8 cellular contexts compared by ENCODE assay signal in the genomic region with DNA sequence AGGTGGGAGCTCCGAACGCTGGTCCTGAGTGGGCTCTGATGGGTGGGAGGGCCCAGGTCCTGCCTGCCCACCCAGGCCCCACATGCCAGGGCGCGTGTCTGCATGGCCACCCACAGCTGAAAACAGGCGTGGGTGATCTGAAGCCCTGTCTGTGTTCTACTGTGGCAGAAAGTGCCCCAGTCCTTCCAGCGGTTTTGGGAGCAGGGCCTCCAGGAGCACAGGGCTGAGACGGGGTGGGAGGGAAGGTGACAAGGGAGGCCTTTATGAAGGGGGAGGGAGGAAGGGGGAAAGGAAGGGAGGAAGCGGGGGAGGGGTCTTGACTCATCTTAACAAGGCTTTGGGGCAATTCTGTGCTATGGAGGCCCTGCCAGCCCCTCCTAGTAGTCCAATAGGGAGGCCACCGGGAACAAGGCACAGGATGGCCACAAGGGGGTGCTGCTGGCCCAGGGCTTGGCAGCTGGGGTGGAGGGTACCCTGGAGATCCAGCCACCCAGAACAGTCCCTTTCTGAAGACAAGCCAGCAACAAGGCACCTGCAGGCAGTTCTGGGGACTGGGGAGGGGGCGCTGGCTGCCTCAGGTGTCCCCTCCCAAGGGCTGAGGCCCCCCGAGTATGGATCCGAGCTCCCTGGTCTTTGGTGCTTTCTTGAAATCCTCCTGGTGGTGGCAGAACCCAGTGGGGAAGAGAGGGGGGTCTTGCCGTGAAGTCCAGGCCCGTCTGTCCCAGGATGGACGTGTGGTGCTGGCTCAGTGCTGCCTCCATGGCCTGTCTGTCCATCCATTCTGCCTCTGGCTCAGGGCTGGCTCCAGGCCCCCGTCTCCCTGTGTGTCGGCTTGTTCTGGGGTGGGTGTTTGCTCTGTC. TPM values are rescaled to one million over a fixed set of nuclear protein-coding genes. Genes with fewer than 3 reads are reported as not detected.
DNase-seq lines count a peak whose midpoint lies in the region; ATAC-seq and TF ChIP-seq lines count a peak whose summit lies in the region.

No MANE protein-coding gene starts in this region.

- no peaks in the 10 kb centered on the region for H3K27me3 ChIP-seq in CD8-positive, alpha-beta T cell (ENCODE audit: insufficient read depth, low read length)
- H3K27me3 ChIP-seq in esophagus muscularis mucosa: no peaks in the 10 kb centered on the region

- POLR2A ChIA-PET in CD8-positive, alpha-beta T cell (lab: Charles Lee): interaction anchor here (0.7 to 1.4 kb wide), 4 partner anchors 50 to 185 kb away, joined by 3 to 5 read pairs (median 4); no protein-coding TSS in a partner anchor

- peak; percentile 59 to 86 (median 79) for DNase-seq in CD8-positive, alpha-beta T cell
- DNase-seq in HPDE6-E6E7 (ENCODE audit: extremely low spot score) (peak; percentile 62), OCI-M1 (lab: John Stamatoyannopoulos, UW) (peak; percentile 84), activated T-cell treated with anti-CD3 and anti-CD28 coated beads for 48 hours (ENCODE audit: low read depth) (peak; percentile 71), esophagus muscularis mucosa (ENCODE audit: extremely low spot score) (no peak), natural killer cell (peak; percentile 65)
- DNase-seq in stimulated activated naive B cell treated with anti-CD40 and anti-IgM and Interleukin-4, amounts not matched to agents 10 μg/mL and 1 μg/mL and 100 μg/mL, for 72 hours: peak; percentile 60

- H3K4me3 Mint-ChIP-seq in CD8-positive, alpha-beta T cell: no peak overlapping the region
- H3K4me3 Mint-ChIP-seq in natural killer cell: no peak overlapping the region
- H3K4me3 Mint-ChIP-seq in stimulated activated naive B cell treated with anti-CD40 and anti-IgM and Interleukin-4, amounts not matched to agents 10 μg/mL and 1 μg/mL and 100 μg/mL, for 72 hours: no peak overlapping the region

- no peak overlapping the region for H3K27ac Mint-ChIP-seq in CD8-positive, alpha-beta T cell
- no peak overlapping the region for H3K27ac Mint-ChIP-seq in natural killer cell
- H3K27ac Mint-ChIP-seq in stimulated activated naive B cell treated with anti-CD40 and anti-IgM and Interleukin-4, amounts not matched to agents 10 μg/mL and 1 μg/mL and 100 μg/mL, for 72 hours: no peak overlapping the region

- no peaks in the 10 kb centered on the region for H3K9me3 Mint-ChIP-seq in CD8-positive, alpha-beta T cell
- H3K9me3 Mint-ChIP-seq in natural killer cell: no peaks in the 10 kb centered on the region
- no peaks in the 10 kb centered on the region for H3K9me3 Mint-ChIP-seq in stimulated activated naive B cell treated with anti-CD40 and anti-IgM and Interleukin-4, amounts not matched to agents 10 μg/mL and 1 μg/mL and 100 μg/mL, for 72 hours

- no peak overlapping the region for H3K27ac ChIP-seq in CD8-positive, alpha-beta T cell (ENCODE audit: low read depth, low read length)
- peak overlapping the region; percentile 2 to 67 (median 54) for H3K27ac ChIP-seq in esophagus muscularis mucosa (replicated peaks in 1 of 4)

- 71% methylated on average over 9 of the region's 17 CpGs for WGBS in esophagus muscularis mucosa

- no peak for TF ChIP-seq EP300 in esophagus muscularis mucosa (IDR thresholded peaks at IDR 0.05)

- H3K36me3 ChIP-seq in CD8-positive, alpha-beta T cell (ENCODE audit: insufficient read depth, low read length): no peaks in the 10 kb centered on the region
- H3K36me3 ChIP-seq in esophagus muscularis mucosa: peaks cover 0 to 58% (median 10%) of the 10 kb centered on the region in 4 donors

- no peaks in the 10 kb centered on the region for H3K27me3 Mint-ChIP-seq in CD8-positive, alpha-beta T cell (ENCODE audit: low read depth)
- no peaks in the 10 kb centered on the region for H3K27me3 Mint-ChIP-seq in natural killer cell (ENCODE audit: low read depth in 2 of 2)
- H3K27me3 Mint-ChIP-seq in stimulated activated naive B cell treated with anti-CD40 and anti-IgM and Interleukin-4, amounts not matched to agents 10 μg/mL and 1 μg/mL and 100 μg/mL, for 72 hours: no peaks in the 10 kb centered on the region

- no peaks in the 10 kb centered on the region for H3K36me3 Mint-ChIP-seq in CD8-positive, alpha-beta T cell
- no peaks in the 10 kb centered on the region for H3K36me3 Mint-ChIP-seq in natural killer cell
- H3K36me3 Mint-ChIP-seq in stimulated activated naive B cell treated with anti-CD40 and anti-IgM and Interleukin-4, amounts not matched to agents 10 μg/mL and 1 μg/mL and 100 μg/mL, for 72 hours: no peaks in the 10 kb centered on the region

- H3K4me1 Mint-ChIP-seq in CD8-positive, alpha-beta T cell (ENCODE audit: low read depth): peaks cover 8% of the 10 kb centered on the region
- peaks cover 0 to 7% of the 10 kb centered on the region in 2 donors for H3K4me1 Mint-ChIP-seq in natural killer cell
- H3K4me1 Mint-ChIP-seq in stimulated activated naive B cell treated with anti-CD40 and anti-IgM and Interleukin-4, amounts not matched to agents 10 μg/mL and 1 μg/mL and 100 μg/mL, for 72 hours: peaks cover 32 to 46% of the 10 kb centered on the region in 2 donors

- TF ChIP-seq CTCF in CD8-positive, alpha-beta T cell (IDR thresholded peaks at IDR 0.05): peak; percentile 77
- TF ChIP-seq CTCF in esophagus muscularis mucosa (IDR thresholded peaks at IDR 0.05) (peak; percentile 85 to 92 (median 86)), natural killer cell (IDR thresholded peaks at IDR 0.05) (peak; percentile 74)

- TF ChIP-seq POLR2A in esophagus muscularis mucosa (IDR thresholded peaks at IDR 0.05; ENCODE audit: low read depth): no peak

- CTCF ChIA-PET in CD8-positive, alpha-beta T cell (lab: Charles Lee): interaction anchor here (0.9 to 11.4 kb wide), 35 partner anchors 11 to 230 kb away, joined by 3 to 356 read pairs (median 6); no protein-coding TSS in a partner anchor

- H3K9me3 ChIP-seq in CD8-positive, alpha-beta T cell (ENCODE audit: low read length): no peaks in the 10 kb centered on the region
- no peaks in the 10 kb centered on the region for H3K9me3 ChIP-seq in esophagus muscularis mucosa

- peaks cover 5% of the 10 kb centered on the region for H3K4me1 ChIP-seq in CD8-positive, alpha-beta T cell (ENCODE audit: insufficient read depth, low read length)
- peaks cover 9 to 26% (median 19%) of the 10 kb centered on the region in 4 donors for H3K4me1 ChIP-seq in esophagus muscularis mucosa

- H3K4me3 ChIP-seq in CD8-positive, alpha-beta T cell (ENCODE audit: low read depth, low read length): no peak overlapping the region
- no peak overlapping the region for H3K4me3 ChIP-seq in esophagus muscularis mucosa

- intact Hi-C loops in CD8-positive, alpha-beta T cell (cut with DNase I, micrococcal nuclease): loop anchor here (1.0 to 5.0 kb wide), 3 partner anchors 27 to 100 kb away; a partner anchor contains a TSS
- intact Hi-C loops in esophagus muscularis mucosa (cut with DNase I) (loop anchor here (2.0 to 5.0 kb wide), 2 partner anchors 101 to 210 kb away; no protein-coding TSS in a partner anchor), natural killer cell (cut with micrococcal nuclease) (loop anchor here (1.0 kb wide), 1 partner anchor 100 kb away; no protein-coding TSS in a partner anchor)

- ATAC-seq in CD8-positive, alpha-beta T cell: peak; percentile 67
- ATAC-seq in natural killer cell (peak; percentile 52 to 65 (median 57)), HG02938 (IDR thresholded peaks at IDR 0.05; ENCODE audit: unreplicated experiment) (no peak)
- peak; percentile 70 to 73 for ATAC-seq in stimulated activated naive B cell treated with anti-CD40 and anti-IgM and Interleukin-4, amounts not matched to agents 10 μg/mL and 1 μg/mL and 100 μg/mL, for 72 hours (replicated peaks)

RNA-seq across cellular contexts. Expression of a gene that starts 6.3 kb away (rescaled TPM):
- total RNA-seq in CD8-positive, alpha-beta T cell: 10 to 100 TPM; 11.5 to 14.9 TPM
- total RNA-seq in esophagus muscularis mucosa (100 to 1,000 TPM in 1 of 4 donors, 10 to 100 TPM in 3; 42.4 to 103 (median 57.8) TPM), natural killer cell (10 to 100 TPM; 10.8 to 17.8 (median 11.5) TPM)

RNA-seq across cellular contexts. Expression of a gene that starts 19.7 kb away (rescaled TPM):
- not detected for total RNA-seq in CD8-positive, alpha-beta T cell
- total RNA-seq in esophagus muscularis mucosa (10 to 100 TPM; 14.0 to 31.5 (median 14.2) TPM), natural killer cell (not detected)

RNA-seq across cellular contexts. Expression of a gene that starts 52.5 kb away (rescaled TPM):
- total RNA-seq in CD8-positive, alpha-beta T cell: under 1 TPM; 0.08 to 0.31 TPM
- total RNA-seq in esophagus muscularis mucosa (1 to 10 TPM; 2.2 to 5.0 (median 4.3) TPM), natural killer cell (1 to 10 TPM in 2 of 3 donors, under 1 TPM in 1; 0.32 to 2.0 (median 1.4) TPM)

Comparison
In these comparisons a context has a peak if more than half of its experiments do, and no peak if none do; other contexts are left out.
1. RNA of a gene that starts 19.7 kb away (total RNA-seq): 14.0 to 31.5 TPM in esophagus muscularis mucosa; not detected in CD8-positive, alpha-beta T cell and not detected in natural killer cell; every median in the first group is over 10 times any median in the second.
2. Peak in every context shown above with its lines, with median percentiles within 50 percentile points of each other: CTCF ChIP-seq.